ENCODE assay signal across 1 cellular context in the genomic region with DNA sequence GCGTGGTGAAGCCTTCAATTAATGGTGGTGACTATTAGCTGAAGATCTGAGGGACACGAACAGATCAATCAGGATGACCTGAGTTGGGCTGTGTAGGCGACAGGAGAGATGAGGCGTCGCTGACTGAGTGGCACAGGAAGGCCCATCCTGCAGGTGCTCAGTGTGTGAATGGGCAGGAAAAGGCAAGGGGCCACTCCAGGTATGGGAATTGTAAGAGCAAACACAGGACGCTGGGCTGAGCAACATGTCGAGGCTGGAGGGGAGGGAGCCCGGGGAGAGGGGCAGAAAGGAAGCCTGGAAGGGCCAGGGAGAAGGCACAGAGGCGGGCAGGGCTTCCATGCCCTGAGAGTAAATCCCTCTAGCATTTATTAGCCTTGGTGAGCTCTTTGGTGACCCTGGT.
TF ChIP-seq lines count a peak whose summit lies in the region.

No MANE protein-coding gene starts in this region.

TF ChIP-seq in HepG2, 621 proteins besides CTCF, POLR2A, EP300 and RAD21 (continued from another document):
- TF ChIP-seq, protein P1, sequence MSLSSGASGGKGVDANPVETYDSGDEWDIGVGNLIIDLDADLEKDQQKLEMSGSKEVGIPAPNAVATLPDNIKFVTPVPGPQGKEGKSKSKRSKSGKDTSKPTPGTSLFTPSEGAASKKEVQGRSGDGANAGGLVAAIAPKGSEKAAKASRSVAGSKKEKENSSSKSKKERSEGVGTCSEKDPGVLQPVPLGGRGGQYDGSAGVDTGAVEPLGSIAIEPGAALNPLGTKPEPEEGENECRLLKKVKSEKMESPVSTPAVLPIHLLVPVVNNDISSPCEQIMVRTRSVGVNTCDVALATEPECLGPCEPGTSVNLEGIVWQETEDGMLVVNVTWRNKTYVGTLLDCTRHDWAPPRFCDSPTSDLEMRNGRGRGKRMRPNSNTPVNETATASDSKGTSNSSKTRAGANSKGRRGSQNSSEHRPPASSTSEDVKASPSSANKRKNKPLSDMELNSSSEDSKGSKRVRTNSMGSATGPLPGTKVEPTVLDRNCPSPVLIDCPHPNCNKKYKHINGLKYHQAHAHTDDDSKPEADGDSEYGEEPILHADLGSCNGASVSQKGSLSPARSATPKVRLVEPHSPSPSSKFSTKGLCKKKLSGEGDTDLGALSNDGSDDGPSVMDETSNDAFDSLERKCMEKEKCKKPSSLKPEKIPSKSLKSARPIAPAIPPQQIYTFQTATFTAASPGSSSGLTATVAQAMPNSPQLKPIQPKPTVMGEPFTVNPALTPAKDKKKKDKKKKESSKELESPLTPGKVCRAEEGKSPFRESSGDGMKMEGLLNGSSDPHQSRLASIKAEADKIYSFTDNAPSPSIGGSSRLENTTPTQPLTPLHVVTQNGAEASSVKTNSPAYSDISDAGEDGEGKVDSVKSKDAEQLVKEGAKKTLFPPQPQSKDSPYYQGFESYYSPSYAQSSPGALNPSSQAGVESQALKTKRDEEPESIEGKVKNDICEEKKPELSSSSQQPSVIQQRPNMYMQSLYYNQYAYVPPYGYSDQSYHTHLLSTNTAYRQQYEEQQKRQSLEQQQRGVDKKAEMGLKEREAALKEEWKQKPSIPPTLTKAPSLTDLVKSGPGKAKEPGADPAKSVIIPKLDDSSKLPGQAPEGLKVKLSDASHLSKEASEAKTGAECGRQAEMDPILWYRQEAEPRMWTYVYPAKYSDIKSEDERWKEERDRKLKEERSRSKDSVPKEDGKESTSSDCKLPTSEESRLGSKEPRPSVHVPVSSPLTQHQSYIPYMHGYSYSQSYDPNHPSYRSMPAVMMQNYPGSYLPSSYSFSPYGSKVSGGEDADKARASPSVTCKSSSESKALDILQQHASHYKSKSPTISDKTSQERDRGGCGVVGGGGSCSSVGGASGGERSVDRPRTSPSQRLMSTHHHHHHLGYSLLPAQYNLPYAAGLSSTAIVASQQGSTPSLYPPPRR (CRISPR knock-in tag; IDR thresholded peaks at IDR 0.05; ENCODE audit: borderline replicate concordance) = 0 out of 2 replicates have a peak, but pooled peaks have one; percentile 11
- TF ChIP-seq ZNF510 (CRISPR knock-in tag; IDR thresholded peaks at IDR 0.05; ENCODE audit: low read depth) = no peak
- TF ChIP-seq ZNF678 (CRISPR knock-in tag; IDR thresholded peaks at IDR 0.05) = no peak
- TF ChIP-seq, protein P2, sequence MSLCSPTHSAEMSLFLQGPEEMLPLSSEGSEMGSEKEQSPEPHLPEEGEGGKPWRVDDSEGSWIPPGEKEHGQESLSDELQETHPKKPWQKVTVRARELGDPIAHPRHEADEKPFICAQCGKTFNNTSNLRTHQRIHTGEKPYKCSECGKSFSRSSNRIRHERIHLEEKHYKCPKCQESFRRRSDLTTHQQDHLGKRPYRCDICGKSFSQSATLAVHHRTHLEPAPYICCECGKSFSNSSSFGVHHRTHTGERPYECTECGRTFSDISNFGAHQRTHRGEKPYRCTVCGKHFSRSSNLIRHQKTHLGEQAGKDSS (CRISPR knock-in tag; IDR thresholded peaks at IDR 0.05; ENCODE audit: borderline replicate concordance, low read depth) = no peak
- no peak for TF ChIP-seq ZBTB7A (CRISPR knock-in tag; IDR thresholded peaks at IDR 0.05)
- no peak for TF ChIP-seq HNRNPH1 (optimal IDR thresholded peaks at IDR 0.05; ENCODE audit: low read depth, low read length)
- TF ChIP-seq, protein P3, sequence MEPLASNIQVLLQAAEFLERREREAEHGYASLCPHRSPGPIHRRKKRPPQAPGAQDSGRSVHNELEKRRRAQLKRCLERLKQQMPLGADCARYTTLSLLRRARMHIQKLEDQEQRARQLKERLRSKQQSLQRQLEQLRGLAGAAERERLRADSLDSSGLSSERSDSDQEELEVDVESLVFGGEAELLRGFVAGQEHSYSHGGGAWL (CRISPR knock-in tag; IDR thresholded peaks at IDR 0.05) = no peak
- no peak for TF ChIP-seq SMAD3 (CRISPR knock-in tag; IDR thresholded peaks at IDR 0.05)
- no peak for TF ChIP-seq ZNF460 (CRISPR knock-in tag; IDR thresholded peaks at IDR 0.05; ENCODE audit: borderline replicate concordance)
- no peak for TF ChIP-seq MBD4 (IDR thresholded peaks at IDR 0.05; ENCODE audit: borderline replicate concordance, low read length)
- TF ChIP-seq, protein P4, sequence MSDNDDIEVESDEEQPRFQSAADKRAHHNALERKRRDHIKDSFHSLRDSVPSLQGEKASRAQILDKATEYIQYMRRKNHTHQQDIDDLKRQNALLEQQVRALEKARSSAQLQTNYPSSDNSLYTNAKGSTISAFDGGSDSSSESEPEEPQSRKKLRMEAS (IDR thresholded peaks at IDR 0.05) = 0 out of 2 replicates have a peak, but pooled peaks have one; percentile 22
- no peak for TF ChIP-seq ZNF432 (CRISPR knock-in tag; IDR thresholded peaks at IDR 0.05; ENCODE audit: borderline replicate concordance)
- TF ChIP-seq, protein P5, sequence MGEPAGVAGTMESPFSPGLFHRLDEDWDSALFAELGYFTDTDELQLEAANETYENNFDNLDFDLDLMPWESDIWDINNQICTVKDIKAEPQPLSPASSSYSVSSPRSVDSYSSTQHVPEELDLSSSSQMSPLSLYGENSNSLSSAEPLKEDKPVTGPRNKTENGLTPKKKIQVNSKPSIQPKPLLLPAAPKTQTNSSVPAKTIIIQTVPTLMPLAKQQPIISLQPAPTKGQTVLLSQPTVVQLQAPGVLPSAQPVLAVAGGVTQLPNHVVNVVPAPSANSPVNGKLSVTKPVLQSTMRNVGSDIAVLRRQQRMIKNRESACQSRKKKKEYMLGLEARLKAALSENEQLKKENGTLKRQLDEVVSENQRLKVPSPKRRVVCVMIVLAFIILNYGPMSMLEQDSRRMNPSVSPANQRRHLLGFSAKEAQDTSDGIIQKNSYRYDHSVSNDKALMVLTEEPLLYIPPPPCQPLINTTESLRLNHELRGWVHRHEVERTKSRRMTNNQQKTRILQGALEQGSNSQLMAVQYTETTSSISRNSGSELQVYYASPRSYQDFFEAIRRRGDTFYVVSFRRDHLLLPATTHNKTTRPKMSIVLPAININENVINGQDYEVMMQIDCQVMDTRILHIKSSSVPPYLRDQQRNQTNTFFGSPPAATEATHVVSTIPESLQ (CRISPR knock-in tag; conservative IDR thresholded peaks at IDR 0.05) = no peak
- no peak for TF ChIP-seq FOXC1 (CRISPR knock-in tag; IDR thresholded peaks at IDR 0.05; ENCODE audit: borderline replicate concordance)
- no peak for TF ChIP-seq ZNF619 (CRISPR knock-in tag; IDR thresholded peaks at IDR 0.05)
- TF ChIP-seq TOE1 (CRISPR knock-in tag; IDR thresholded peaks at IDR 0.05) = no peak
- TF ChIP-seq, protein P6, sequence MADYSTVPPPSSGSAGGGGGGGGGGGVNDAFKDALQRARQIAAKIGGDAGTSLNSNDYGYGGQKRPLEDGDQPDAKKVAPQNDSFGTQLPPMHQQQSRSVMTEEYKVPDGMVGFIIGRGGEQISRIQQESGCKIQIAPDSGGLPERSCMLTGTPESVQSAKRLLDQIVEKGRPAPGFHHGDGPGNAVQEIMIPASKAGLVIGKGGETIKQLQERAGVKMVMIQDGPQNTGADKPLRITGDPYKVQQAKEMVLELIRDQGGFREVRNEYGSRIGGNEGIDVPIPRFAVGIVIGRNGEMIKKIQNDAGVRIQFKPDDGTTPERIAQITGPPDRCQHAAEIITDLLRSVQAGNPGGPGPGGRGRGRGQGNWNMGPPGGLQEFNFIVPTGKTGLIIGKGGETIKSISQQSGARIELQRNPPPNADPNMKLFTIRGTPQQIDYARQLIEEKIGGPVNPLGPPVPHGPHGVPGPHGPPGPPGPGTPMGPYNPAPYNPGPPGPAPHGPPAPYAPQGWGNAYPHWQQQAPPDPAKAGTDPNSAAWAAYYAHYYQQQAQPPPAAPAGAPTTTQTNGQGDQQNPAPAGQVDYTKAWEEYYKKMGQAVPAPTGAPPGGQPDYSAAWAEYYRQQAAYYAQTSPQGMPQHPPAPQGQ (CRISPR knock-in tag; IDR thresholded peaks at IDR 0.05; ENCODE audit: borderline replicate concordance) = no peak
- no peak for TF ChIP-seq BHLHE40 (IDR thresholded peaks at IDR 0.05; ENCODE audit: low read length)
- TF ChIP-seq ZNF605 (CRISPR knock-in tag; IDR thresholded peaks at IDR 0.05) = no peak
- TF ChIP-seq ZMYM3 (CRISPR knock-in tag; IDR thresholded peaks at IDR 0.05) = 0 out of 2 replicates have a peak, but pooled peaks have one; percentile 1
- TF ChIP-seq, protein P7, sequence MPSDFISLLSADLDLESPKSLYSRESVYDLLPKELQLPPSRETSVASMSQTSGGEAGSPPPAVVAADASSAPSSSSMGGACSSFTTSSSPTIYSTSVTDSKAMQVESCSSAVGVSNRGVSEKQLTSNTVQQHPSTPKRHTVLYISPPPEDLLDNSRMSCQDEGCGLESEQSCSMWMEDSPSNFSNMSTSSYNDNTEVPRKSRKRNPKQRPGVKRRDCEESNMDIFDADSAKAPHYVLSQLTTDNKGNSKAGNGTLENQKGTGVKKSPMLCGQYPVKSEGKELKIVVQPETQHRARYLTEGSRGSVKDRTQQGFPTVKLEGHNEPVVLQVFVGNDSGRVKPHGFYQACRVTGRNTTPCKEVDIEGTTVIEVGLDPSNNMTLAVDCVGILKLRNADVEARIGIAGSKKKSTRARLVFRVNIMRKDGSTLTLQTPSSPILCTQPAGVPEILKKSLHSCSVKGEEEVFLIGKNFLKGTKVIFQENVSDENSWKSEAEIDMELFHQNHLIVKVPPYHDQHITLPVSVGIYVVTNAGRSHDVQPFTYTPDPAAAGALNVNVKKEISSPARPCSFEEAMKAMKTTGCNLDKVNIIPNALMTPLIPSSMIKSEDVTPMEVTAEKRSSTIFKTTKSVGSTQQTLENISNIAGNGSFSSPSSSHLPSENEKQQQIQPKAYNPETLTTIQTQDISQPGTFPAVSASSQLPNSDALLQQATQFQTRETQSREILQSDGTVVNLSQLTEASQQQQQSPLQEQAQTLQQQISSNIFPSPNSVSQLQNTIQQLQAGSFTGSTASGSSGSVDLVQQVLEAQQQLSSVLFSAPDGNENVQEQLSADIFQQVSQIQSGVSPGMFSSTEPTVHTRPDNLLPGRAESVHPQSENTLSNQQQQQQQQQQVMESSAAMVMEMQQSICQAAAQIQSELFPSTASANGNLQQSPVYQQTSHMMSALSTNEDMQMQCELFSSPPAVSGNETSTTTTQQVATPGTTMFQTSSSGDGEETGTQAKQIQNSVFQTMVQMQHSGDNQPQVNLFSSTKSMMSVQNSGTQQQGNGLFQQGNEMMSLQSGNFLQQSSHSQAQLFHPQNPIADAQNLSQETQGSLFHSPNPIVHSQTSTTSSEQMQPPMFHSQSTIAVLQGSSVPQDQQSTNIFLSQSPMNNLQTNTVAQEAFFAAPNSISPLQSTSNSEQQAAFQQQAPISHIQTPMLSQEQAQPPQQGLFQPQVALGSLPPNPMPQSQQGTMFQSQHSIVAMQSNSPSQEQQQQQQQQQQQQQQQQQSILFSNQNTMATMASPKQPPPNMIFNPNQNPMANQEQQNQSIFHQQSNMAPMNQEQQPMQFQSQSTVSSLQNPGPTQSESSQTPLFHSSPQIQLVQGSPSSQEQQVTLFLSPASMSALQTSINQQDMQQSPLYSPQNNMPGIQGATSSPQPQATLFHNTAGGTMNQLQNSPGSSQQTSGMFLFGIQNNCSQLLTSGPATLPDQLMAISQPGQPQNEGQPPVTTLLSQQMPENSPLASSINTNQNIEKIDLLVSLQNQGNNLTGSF (CRISPR knock-in tag; IDR thresholded peaks at IDR 0.05) = no peak
- no peak for TF ChIP-seq SMAD9 (CRISPR knock-in tag; IDR thresholded peaks at IDR 0.05)
- TF ChIP-seq ZNF7 (CRISPR knock-in tag; IDR thresholded peaks at IDR 0.05) = no peak
- TF ChIP-seq, protein P8, sequence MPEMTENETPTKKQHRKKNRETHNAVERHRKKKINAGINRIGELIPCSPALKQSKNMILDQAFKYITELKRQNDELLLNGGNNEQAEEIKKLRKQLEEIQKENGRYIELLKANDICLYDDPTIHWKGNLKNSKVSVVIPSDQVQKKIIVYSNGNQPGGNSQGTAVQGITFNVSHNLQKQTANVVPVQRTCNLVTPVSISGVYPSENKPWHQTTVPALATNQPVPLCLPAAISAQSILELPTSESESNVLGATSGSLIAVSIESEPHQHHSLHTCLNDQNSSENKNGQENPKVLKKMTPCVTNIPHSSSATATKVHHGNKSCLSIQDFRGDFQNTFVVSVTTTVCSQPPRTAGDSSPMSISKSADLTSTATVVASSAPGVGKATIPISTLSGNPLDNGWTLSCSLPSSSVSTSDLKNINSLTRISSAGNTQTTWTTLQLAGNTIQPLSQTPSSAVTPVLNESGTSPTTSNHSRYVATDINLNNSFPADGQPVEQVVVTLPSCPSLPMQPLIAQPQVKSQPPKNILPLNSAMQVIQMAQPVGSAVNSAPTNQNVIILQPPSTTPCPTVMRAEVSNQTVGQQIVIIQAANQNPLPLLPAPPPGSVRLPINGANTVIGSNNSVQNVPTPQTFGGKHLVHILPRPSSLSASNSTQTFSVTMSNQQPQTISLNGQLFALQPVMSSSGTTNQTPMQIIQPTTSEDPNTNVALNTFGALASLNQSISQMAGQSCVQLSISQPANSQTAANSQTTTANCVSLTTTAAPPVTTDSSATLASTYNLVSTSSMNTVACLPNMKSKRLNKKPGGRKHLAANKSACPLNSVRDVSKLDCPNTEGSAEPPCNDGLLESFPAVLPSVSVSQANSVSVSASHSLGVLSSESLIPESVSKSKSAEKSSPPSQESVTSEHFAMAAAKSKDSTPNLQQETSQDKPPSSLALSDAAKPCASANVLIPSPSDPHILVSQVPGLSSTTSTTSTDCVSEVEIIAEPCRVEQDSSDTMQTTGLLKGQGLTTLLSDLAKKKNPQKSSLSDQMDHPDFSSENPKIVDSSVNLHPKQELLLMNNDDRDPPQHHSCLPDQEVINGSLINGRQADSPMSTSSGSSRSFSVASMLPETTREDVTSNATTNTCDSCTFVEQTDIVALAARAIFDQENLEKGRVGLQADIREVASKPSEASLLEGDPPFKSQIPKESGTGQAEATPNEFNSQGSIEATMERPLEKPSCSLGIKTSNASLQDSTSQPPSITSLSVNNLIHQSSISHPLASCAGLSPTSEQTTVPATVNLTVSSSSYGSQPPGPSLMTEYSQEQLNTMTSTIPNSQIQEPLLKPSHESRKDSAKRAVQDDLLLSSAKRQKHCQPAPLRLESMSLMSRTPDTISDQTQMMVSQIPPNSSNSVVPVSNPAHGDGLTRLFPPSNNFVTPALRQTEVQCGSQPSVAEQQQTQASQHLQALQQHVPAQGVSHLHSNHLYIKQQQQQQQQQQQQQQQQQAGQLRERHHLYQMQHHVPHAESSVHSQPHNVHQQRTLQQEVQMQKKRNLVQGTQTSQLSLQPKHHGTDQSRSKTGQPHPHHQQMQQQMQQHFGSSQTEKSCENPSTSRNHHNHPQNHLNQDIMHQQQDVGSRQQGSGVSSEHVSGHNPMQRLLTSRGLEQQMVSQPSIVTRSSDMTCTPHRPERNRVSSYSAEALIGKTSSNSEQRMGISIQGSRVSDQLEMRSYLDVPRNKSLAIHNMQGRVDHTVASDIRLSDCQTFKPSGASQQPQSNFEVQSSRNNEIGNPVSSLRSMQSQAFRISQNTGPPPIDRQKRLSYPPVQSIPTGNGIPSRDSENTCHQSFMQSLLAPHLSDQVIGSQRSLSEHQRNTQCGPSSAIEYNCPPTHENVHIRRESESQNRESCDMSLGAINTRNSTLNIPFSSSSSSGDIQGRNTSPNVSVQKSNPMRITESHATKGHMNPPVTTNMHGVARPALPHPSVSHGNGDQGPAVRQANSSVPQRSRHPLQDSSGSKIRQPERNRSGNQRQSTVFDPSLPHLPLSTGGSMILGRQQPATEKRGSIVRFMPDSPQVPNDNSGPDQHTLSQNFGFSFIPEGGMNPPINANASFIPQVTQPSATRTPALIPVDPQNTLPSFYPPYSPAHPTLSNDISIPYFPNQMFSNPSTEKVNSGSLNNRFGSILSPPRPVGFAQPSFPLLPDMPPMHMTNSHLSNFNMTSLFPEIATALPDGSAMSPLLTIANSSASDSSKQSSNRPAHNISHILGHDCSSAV (CRISPR knock-in tag; IDR thresholded peaks at IDR 0.05; ENCODE audit: borderline replicate concordance) = no peak
- TF ChIP-seq HNRNPL (IDR thresholded peaks at IDR 0.05; ENCODE audit: low read depth, low read length) = 0 out of 2 replicates have a peak, but pooled peaks have one; percentile 32
- TF ChIP-seq HOXA7 (CRISPR knock-in tag; IDR thresholded peaks at IDR 0.05) = no peak
